ENCODE assay signal across 22 cellular contexts in genomic region chr11:134978388-134979088, GRCh38.
DNase-seq lines count a peak whose midpoint lies in the region; ATAC-seq, FAIRE-seq and TF ChIP-seq lines count a peak whose summit lies in the region.
"Had no signal": no experiment of that assay in that cellular context is flagged by ENCODE, and none has a peak within 500 bp of the region (broad histone marks: within the 10 kb centered on the region; RNA-seq: fewer than 3 reads in every experiment).

No MANE protein-coding gene starts in this region.

- POLR2A ChIA-PET in HepG2 (lab: Yijun Ruan, JAX): no interaction called here

- FAIRE-seq in HepG2 (lab: Jason Lieb, UNC): no peak
- FAIRE-seq: HTR-8/SVneo, pancreas had no signal

- H4K20me1 ChIP-seq in HepG2 (ENCODE audit: insufficient read depth, low read length): no peaks in the 10 kb centered on the region

- H3K27me3 ChIP-seq in HepG2 (ENCODE audit: control insufficient read depth in 1 of 2, insufficient read depth in 2 of 2, low read length in 2 of 2): peaks cover 0 to 13% of the 10 kb centered on the region in 2 experiments; a peak in 2 of 5 replicates
- no peaks in the 10 kb centered on the region for H3K27me3 ChIP-seq in right lobe of liver
- H3K27me3 ChIP-seq in endodermal cell (ENCODE audit: control insufficient read depth, insufficient read depth, low read length, poor library complexity, severe bottlenecking): no peaks in the 10 kb centered on the region
- H3K27me3 ChIP-seq: pancreas had no signal

- WGBS in HepG2 (ENCODE audit: low lambda C conversion rate): 29% methylated on average over 15 of the region's 21 CpGs
- WGBS in right lobe of liver (ENCODE audit: insufficient coverage, low coverage, low lambda C conversion rate, missing lambda C conversion rate): 76% methylated on average over 13 of the region's 21 CpGs
- 89 to 94% methylated on average over 10 to 20 of the region's 21 CpGs for WGBS in endodermal cell (ENCODE audit: insufficient coverage in 1 of 2, insufficient read length in 1 of 2), 2 experiments

- no peak for TF ChIP-seq POLR2A in HepG2 (IDR thresholded peaks at IDR 0.05; ENCODE audit: insufficient read depth in 1 of 2, low read depth in 2 of 2, low read length in 2 of 2)
- TF ChIP-seq POLR2A in right lobe of liver (IDR thresholded peaks at IDR 0.05): no peak

- intact Hi-C loops in HepG2 (cut with micrococcal nuclease; ENCODE audit: unreplicated experiment): no loop called here
- intact Hi-C loops in right lobe of liver (cut with DNase I): no loop called here

- no peak overlapping the region for H2AFZ ChIP-seq in HepG2 (ENCODE audit: low read length)
- H2AFZ ChIP-seq: GM23248 had no signal

- no peaks in the 10 kb centered on the region for H3K4me1 ChIP-seq in HepG2 (ENCODE audit: insufficient read depth, low read length)
- H3K4me1 ChIP-seq in right lobe of liver: no peaks in the 10 kb centered on the region
- H3K4me1 ChIP-seq in endodermal cell (ENCODE audit: control insufficient read depth, insufficient read depth, low read length): no peaks in the 10 kb centered on the region
- H3K4me1 ChIP-seq: esophagus squamous epithelium, pancreas, sigmoid colon, suprapubic skin had no signal

- no peak for DNase-seq in HepG2 (ENCODE audit: low spot score)
- DNase-seq in right lobe of liver: no peak
- peak; percentile 5 for DNase-seq in SK-MEL-5 (ENCODE audit: low read depth, low spot score)
- peak; percentile 68 for DNase-seq in endodermal cell
- DNase-seq in AG20443 (ENCODE audit: low spot score): no peak
- DNase-seq in NCI-H2081 treated with DMSO at 0.1 percent for 48 hours (lab: John Stamatoyannopoulos, UW): no peak
- DNase-seq: activated CD4-positive, alpha-beta T cell treated with anti-CD3 and anti-CD28 coated beads, Interleukin-2, amount 50 U/mL, for 4 hours; activated naive CD4-positive, alpha-beta T cell; caudate nucleus; effector CD8-positive, alpha-beta T cell; esophagus squamous epithelium; GDM1; GM23248; naive thymus-derived CD8-positive, alpha-beta T cell; pancreas; sigmoid colon had no signal

- H3K36me3 ChIP-seq in HepG2 (replicated peaks in 1 of 2; ENCODE audit: control insufficient read depth in 1 of 2, insufficient read depth in 2 of 2, low read length in 2 of 2): no peaks in the 10 kb centered on the region
- no peaks in the 10 kb centered on the region for H3K36me3 ChIP-seq in right lobe of liver
- H3K36me3 ChIP-seq in endodermal cell (ENCODE audit: control insufficient read depth, insufficient read depth, low read length): no peaks in the 10 kb centered on the region
- H3K36me3 ChIP-seq: esophagus squamous epithelium, pancreas, sigmoid colon, suprapubic skin had no signal

- no peaks in the 10 kb centered on the region for H3K9me3 Mint-ChIP-seq in endodermal cell
- H3K9me3 Mint-ChIP-seq: stimulated activated effector memory CD8-positive, alpha-beta T cell treated with anti-CD3 and anti-CD28 coated beads, Interleukin-12 subunit alpha, Interleukin-12 subunit beta, amount 100 ng/mL, for 72 hours had no signal

- TF ChIP-seq CTCF in HepG2 (CRISPR knock-in tag; IDR thresholded peaks at IDR 0.05): 0 out of 2 replicates have a peak, but pooled peaks have one; percentile 9
- TF ChIP-seq CTCF in right lobe of liver (IDR thresholded peaks at IDR 0.05): no peak
- peak; percentile 47 for TF ChIP-seq CTCF in endodermal cell (conservative IDR thresholded peaks at IDR 0.05)

- H3K27ac Mint-ChIP-seq in endodermal cell: no peak overlapping the region
- H3K27ac Mint-ChIP-seq: naive thymus-derived CD8-positive, alpha-beta T cell; stimulated activated effector memory CD8-positive, alpha-beta T cell treated with anti-CD3 and anti-CD28 coated beads, Interleukin-12 subunit alpha, Interleukin-12 subunit beta, amount 100 ng/mL, for 72 hours had no signal

- BruUV-seq in HepG2 (replicated peaks; lab: Mats Ljungman, UMichigan): no TSS peak

- ATAC-seq in HepG2 (peak; percentile 51; the same call in 2 of the 3 replicates), right lobe of liver (no peak), HG02588 (IDR thresholded peaks at IDR 0.05; ENCODE audit: unreplicated experiment) (no peak), GM21619 (IDR thresholded peaks at IDR 0.05; ENCODE audit: unreplicated experiment) (no peak)
- ATAC-seq: naive thymus-derived CD8-positive, alpha-beta T cell; pancreas; stimulated activated effector memory CD8-positive, alpha-beta T cell treated with anti-CD3 and anti-CD28 coated beads, Interleukin-12 subunit alpha, Interleukin-12 subunit beta, amount 100 ng/mL, for 72 hours had no signal

- H3K4me3 Mint-ChIP-seq in endodermal cell: no peak overlapping the region
- H3K4me3 Mint-ChIP-seq: naive thymus-derived CD8-positive, alpha-beta T cell; stimulated activated effector memory CD8-positive, alpha-beta T cell treated with anti-CD3 and anti-CD28 coated beads, Interleukin-12 subunit alpha, Interleukin-12 subunit beta, amount 100 ng/mL, for 72 hours had no signal

- TF ChIP-seq RAD21 in HepG2 (CRISPR knock-in tag; IDR thresholded peaks at IDR 0.05): no peak

- no peak for TF ChIP-seq EP300 in HepG2 (IDR thresholded peaks at IDR 0.05; ENCODE audit: low read depth in 2 of 2, low read length in 2 of 2)
- TF ChIP-seq EP300 in HepG2 (CRISPR knock-in tag; IDR thresholded peaks at IDR 0.05; ENCODE audit: borderline replicate concordance): no peak

- no peaks in the 10 kb centered on the region for H3K4me1 Mint-ChIP-seq in endodermal cell
- H3K4me1 Mint-ChIP-seq: naive thymus-derived CD8-positive, alpha-beta T cell; stimulated activated effector memory CD8-positive, alpha-beta T cell treated with anti-CD3 and anti-CD28 coated beads, Interleukin-12 subunit alpha, Interleukin-12 subunit beta, amount 100 ng/mL, for 72 hours had no signal

- CTCF ChIA-PET in HepG2 (lab: Yijun Ruan, JAX; ENCODE audit: low intra/inter-chr PET ratio, low total read pairs): no interaction called here

- H3K4me3 ChIP-seq in HepG2 (replicated peaks in 1 of 3; ENCODE audit: insufficient read depth in 1 of 3, low read depth in 2 of 3, low read length in 3 of 3) (no peak overlapping the region), right lobe of liver (no peak overlapping the region), endodermal cell (ENCODE audit: low read length) (no peak overlapping the region)
- H3K4me3 ChIP-seq: esophagus squamous epithelium, GM23248, pancreas, sigmoid colon, suprapubic skin had no signal

- no peaks in the 10 kb centered on the region for H3K36me3 Mint-ChIP-seq in endodermal cell (ENCODE audit: low read depth)
- H3K36me3 Mint-ChIP-seq: naive thymus-derived CD8-positive, alpha-beta T cell; stimulated activated effector memory CD8-positive, alpha-beta T cell treated with anti-CD3 and anti-CD28 coated beads, Interleukin-12 subunit alpha, Interleukin-12 subunit beta, amount 100 ng/mL, for 72 hours had no signal

- H3K4me2 ChIP-seq in HepG2 (ENCODE audit: low read depth, low read length): no peak overlapping the region

- in situ Hi-C loops in HepG2 (cut with HindIII; ENCODE audit: extremely low pct_ligation_motif_present, low pct_unique_long_range_greater_than_20kb): no loop called here
- in situ Hi-C loops in SK-MEL-5 (cut with HindIII; ENCODE audit: low pct_unique_long_range_greater_than_20kb, low sequenced_read_pairs): no loop called here

- H3K9ac ChIP-seq in HepG2 (ENCODE audit: insufficient read depth, low read depth, low read length): no peak overlapping the region
- H3K9ac ChIP-seq in endodermal cell (ENCODE audit: extremely low read depth, low read length, poor library complexity, severe bottlenecking): no peak overlapping the region
- H3K9ac ChIP-seq: GM23248 had no signal

- H3K27me3 Mint-ChIP-seq in endodermal cell (ENCODE audit: insufficient read depth): peaks cover 15% of the 10 kb centered on the region

- no peaks in the 10 kb centered on the region for H3K9me3 ChIP-seq in HepG2 (ENCODE audit: low read length)
- H3K9me3 ChIP-seq in right lobe of liver: no peaks in the 10 kb centered on the region
- no peaks in the 10 kb centered on the region for H3K9me3 ChIP-seq in endodermal cell (ENCODE audit: control insufficient read depth, low read length)
- H3K9me3 ChIP-seq: esophagus squamous epithelium, pancreas, sigmoid colon, suprapubic skin had no signal

- H3K27ac ChIP-seq in HepG2 (ENCODE audit: extremely low read length, insufficient read depth, low read length) (no peak overlapping the region), right lobe of liver (no peak overlapping the region), endodermal cell (ENCODE audit: low read depth, low read length) (no peak overlapping the region)
- H3K27ac ChIP-seq: C4-2B, esophagus squamous epithelium, GM23248, pancreas, sigmoid colon, suprapubic skin had no signal

- no peaks in the 10 kb centered on the region for H3K79me2 ChIP-seq in HepG2 (ENCODE audit: insufficient read depth, low read length)

TF ChIP-seq in HepG2, 621 proteins besides CTCF, POLR2A, EP300 and RAD21 (continues in another document):
- no peak for TF ChIP-seq ZNF430 (CRISPR knock-in tag; IDR thresholded peaks at IDR 0.05)
- no peak for TF ChIP-seq ZNF354B (CRISPR knock-in tag; IDR thresholded peaks at IDR 0.05)
- no peak for TF ChIP-seq ZXDC (CRISPR knock-in tag; IDR thresholded peaks at IDR 0.05)
- TF ChIP-seq CBX1 (IDR thresholded peaks at IDR 0.05; ENCODE audit: low read depth): no peak

Comparison
In these comparisons a context has a peak if more than half of its experiments do, and no peak if none do; other contexts are left out.
1. CTCF ChIP-seq: peak in HepG2 (single experiment) and endodermal cell (single experiment); none in right lobe of liver (0 of 4).
2. DNase-seq: peak in SK-MEL-5 (single experiment) and endodermal cell (single experiment); none in HepG2 (single experiment), right lobe of liver (0 of 3), AG20443 (single experiment) and NCI-H2081 treated with DMSO at 0.1 percent for 48 hours (single experiment).